Comparison of ENCODE assay signal across 1 cellular context in the genomic region with DNA sequence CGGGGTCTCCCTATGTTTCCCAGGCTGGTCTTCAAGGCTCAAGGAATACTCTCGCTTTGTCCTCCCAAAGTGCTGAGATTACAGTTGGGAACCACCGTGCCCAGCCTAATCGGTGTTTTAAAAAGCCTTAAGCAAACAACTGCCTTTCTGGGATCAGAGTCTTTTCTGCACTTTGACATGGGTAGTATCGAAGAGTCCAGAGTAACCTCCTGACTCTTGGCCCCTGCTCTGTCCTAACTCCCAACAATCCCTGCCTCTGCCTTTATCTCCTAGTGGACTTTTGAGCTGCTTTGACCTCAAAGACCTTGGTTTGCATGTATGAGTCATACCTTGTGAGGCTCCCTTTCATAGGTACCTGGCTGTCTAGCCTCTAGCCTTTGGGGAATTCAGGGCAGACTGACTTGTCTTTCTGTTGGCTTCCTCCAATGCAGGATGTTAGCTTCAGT.
TF ChIP-seq lines count a peak whose summit lies in the region.

No MANE protein-coding gene starts in this region.

TF ChIP-seq in HepG2, 621 proteins besides CTCF, POLR2A, EP300 and RAD21 (continued from another document and continues in another):
- TF ChIP-seq ARNT2 (CRISPR knock-in tag; IDR thresholded peaks at IDR 0.05; ENCODE audit: low read depth): no peak
- peak; percentile 97 for TF ChIP-seq MIER3 (CRISPR knock-in tag; IDR thresholded peaks at IDR 0.05; ENCODE audit: borderline replicate concordance)
- no peak for TF ChIP-seq CERS6 (CRISPR knock-in tag; IDR thresholded peaks at IDR 0.05)
- TF ChIP-seq EED (CRISPR knock-in tag; IDR thresholded peaks at IDR 0.05): no peak
- TF ChIP-seq KDM1A (CRISPR knock-in tag; IDR thresholded peaks at IDR 0.05): peak; percentile 96
- TF ChIP-seq ZNF264 (CRISPR knock-in tag; IDR thresholded peaks at IDR 0.05): peak; percentile 33; the same call in 1 of the 2 replicates
- no peak for TF ChIP-seq ZNF33A (CRISPR knock-in tag; IDR thresholded peaks at IDR 0.05; ENCODE audit: borderline replicate concordance)
- TF ChIP-seq RARG (CRISPR knock-in tag; IDR thresholded peaks at IDR 0.05; ENCODE audit: low read depth): no peak
- TF ChIP-seq ZNF775 (CRISPR knock-in tag; IDR thresholded peaks at IDR 0.05; ENCODE audit: borderline replicate concordance): no peak
- peak; percentile 29; the same call in 1 of the 2 replicates for TF ChIP-seq ZNF543 (CRISPR knock-in tag; IDR thresholded peaks at IDR 0.05)
- no peak for TF ChIP-seq HMGA1 (CRISPR knock-in tag; conservative IDR thresholded peaks at IDR 0.05)
- 0 out of 2 replicates have a peak, but pooled peaks have one; percentile 57 for TF ChIP-seq ZNF430 (CRISPR knock-in tag; IDR thresholded peaks at IDR 0.05)
- TF ChIP-seq GATAD2A (CRISPR knock-in tag; IDR thresholded peaks at IDR 0.05): peak; percentile 94
- TF ChIP-seq MLX (CRISPR knock-in tag; IDR thresholded peaks at IDR 0.05): 0 out of 2 replicates have a peak, but pooled peaks have one; percentile 35
- TF ChIP-seq ZBTB38 (CRISPR knock-in tag; IDR thresholded peaks at IDR 0.05): no peak
- TF ChIP-seq GTF2F1 (IDR thresholded peaks at IDR 0.05; ENCODE audit: low read length): 0 out of 2 replicates have a peak, but pooled peaks have one; percentile 67
- peak; percentile 28; the same call in 1 of the 2 replicates for TF ChIP-seq GABPB1 (CRISPR knock-in tag; IDR thresholded peaks at IDR 0.05)
- 0 out of 2 replicates have a peak, but pooled peaks have one; percentile 61 for TF ChIP-seq ZNF431 (CRISPR knock-in tag; IDR thresholded peaks at IDR 0.05; ENCODE audit: borderline replicate concordance, low read depth)
- TF ChIP-seq ZSCAN25 (CRISPR knock-in tag; IDR thresholded peaks at IDR 0.05): peak; percentile 47; the same call in 1 of the 2 replicates
- TF ChIP-seq ZNF318 (CRISPR knock-in tag; IDR thresholded peaks at IDR 0.05): no peak; the same call in 1 of the 2 replicates
- peak; percentile 71; the same call in 1 of the 2 replicates for TF ChIP-seq MEF2D (CRISPR knock-in tag; IDR thresholded peaks at IDR 0.05)
- TF ChIP-seq RBM39 (IDR thresholded peaks at IDR 0.05; ENCODE audit: low read depth, low read length, poor library complexity, severe bottlenecking): no peak
- no peak for TF ChIP-seq SMAD9 (CRISPR knock-in tag; IDR thresholded peaks at IDR 0.05)
- no peak for TF ChIP-seq BHLHE40 (IDR thresholded peaks at IDR 0.05; ENCODE audit: low read length)
- peak; percentile 54 for TF ChIP-seq NFIC (IDR thresholded peaks at IDR 0.05; ENCODE audit: low read length)
- TF ChIP-seq ZFP37 (CRISPR knock-in tag; IDR thresholded peaks at IDR 0.05; ENCODE audit: borderline replicate concordance): peak; percentile 39; the same call in 1 of the 2 replicates
- peak; percentile 39; the same call in 1 of the 2 replicates for TF ChIP-seq ZNF691 (CRISPR knock-in tag; IDR thresholded peaks at IDR 0.05; ENCODE audit: borderline replicate concordance, low read depth)
- no peak; the same call in 1 of the 2 replicates for TF ChIP-seq ZSCAN31 (CRISPR knock-in tag; IDR thresholded peaks at IDR 0.05; ENCODE audit: low read depth)
- TF ChIP-seq, protein P1, sequence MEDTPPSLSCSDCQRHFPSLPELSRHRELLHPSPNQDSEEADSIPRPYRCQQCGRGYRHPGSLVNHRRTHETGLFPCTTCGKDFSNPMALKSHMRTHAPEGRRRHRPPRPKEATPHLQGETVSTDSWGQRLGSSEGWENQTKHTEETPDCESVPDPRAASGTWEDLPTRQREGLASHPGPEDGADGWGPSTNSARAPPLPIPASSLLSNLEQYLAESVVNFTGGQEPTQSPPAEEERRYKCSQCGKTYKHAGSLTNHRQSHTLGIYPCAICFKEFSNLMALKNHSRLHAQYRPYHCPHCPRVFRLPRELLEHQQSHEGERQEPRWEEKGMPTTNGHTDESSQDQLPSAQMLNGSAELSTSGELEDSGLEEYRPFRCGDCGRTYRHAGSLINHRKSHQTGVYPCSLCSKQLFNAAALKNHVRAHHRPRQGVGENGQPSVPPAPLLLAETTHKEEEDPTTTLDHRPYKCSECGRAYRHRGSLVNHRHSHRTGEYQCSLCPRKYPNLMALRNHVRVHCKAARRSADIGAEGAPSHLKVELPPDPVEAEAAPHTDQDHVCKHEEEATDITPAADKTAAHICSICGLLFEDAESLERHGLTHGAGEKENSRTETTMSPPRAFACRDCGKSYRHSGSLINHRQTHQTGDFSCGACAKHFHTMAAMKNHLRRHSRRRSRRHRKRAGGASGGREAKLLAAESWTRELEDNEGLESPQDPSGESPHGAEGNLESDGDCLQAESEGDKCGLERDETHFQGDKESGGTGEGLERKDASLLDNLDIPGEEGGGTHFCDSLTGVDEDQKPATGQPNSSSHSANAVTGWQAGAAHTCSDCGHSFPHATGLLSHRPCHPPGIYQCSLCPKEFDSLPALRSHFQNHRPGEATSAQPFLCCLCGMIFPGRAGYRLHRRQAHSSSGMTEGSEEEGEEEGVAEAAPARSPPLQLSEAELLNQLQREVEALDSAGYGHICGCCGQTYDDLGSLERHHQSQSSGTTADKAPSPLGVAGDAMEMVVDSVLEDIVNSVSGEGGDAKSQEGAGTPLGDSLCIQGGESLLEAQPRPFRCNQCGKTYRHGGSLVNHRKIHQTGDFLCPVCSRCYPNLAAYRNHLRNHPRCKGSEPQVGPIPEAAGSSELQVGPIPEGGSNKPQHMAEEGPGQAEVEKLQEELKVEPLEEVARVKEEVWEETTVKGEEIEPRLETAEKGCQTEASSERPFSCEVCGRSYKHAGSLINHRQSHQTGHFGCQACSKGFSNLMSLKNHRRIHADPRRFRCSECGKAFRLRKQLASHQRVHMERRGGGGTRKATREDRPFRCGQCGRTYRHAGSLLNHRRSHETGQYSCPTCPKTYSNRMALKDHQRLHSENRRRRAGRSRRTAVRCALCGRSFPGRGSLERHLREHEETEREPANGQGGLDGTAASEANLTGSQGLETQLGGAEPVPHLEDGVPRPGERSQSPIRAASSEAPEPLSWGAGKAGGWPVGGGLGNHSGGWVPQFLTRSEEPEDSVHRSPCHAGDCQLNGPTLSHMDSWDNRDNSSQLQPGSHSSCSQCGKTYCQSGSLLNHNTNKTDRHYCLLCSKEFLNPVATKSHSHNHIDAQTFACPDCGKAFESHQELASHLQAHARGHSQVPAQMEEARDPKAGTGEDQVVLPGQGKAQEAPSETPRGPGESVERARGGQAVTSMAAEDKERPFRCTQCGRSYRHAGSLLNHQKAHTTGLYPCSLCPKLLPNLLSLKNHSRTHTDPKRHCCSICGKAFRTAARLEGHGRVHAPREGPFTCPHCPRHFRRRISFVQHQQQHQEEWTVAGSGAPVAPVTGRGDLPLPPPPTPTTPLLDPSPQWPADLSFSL (CRISPR knock-in tag; IDR thresholded peaks at IDR 0.05): no peak
- no peak for TF ChIP-seq SP140L (CRISPR knock-in tag; IDR thresholded peaks at IDR 0.05; ENCODE audit: borderline replicate concordance)
- TF ChIP-seq ZBTB25 (CRISPR knock-in tag; IDR thresholded peaks at IDR 0.05): peak; percentile 72; the same call in 1 of the 2 replicates
- peak; percentile 18; the same call in 1 of the 2 replicates for TF ChIP-seq TGIF2 (CRISPR knock-in tag; IDR thresholded peaks at IDR 0.05)
- TF ChIP-seq ZNF256 (CRISPR knock-in tag; conservative IDR thresholded peaks at IDR 0.05): no peak
- peak; percentile 61 for TF ChIP-seq ONECUT2 (CRISPR knock-in tag; IDR thresholded peaks at IDR 0.05)
- TF ChIP-seq THRA (CRISPR knock-in tag; IDR thresholded peaks at IDR 0.05; ENCODE audit: borderline replicate concordance): peak; percentile 94
- TF ChIP-seq TRIM24 (CRISPR knock-in tag; IDR thresholded peaks at IDR 0.05): no peak
- TF ChIP-seq ZNF343 (CRISPR knock-in tag; IDR thresholded peaks at IDR 0.05): no peak
- peak; percentile 90 for TF ChIP-seq PHF21A (CRISPR knock-in tag; IDR thresholded peaks at IDR 0.05)
- TF ChIP-seq JARID2 (CRISPR knock-in tag; IDR thresholded peaks at IDR 0.05; ENCODE audit: insufficient replicate concordance): no peak
- TF ChIP-seq FIP1L1 (IDR thresholded peaks at IDR 0.05; ENCODE audit: borderline replicate concordance, insufficient read depth, low read depth, low read length): no peak
